1 cellular context compared by ENCODE assay signal in the genomic region with DNA sequence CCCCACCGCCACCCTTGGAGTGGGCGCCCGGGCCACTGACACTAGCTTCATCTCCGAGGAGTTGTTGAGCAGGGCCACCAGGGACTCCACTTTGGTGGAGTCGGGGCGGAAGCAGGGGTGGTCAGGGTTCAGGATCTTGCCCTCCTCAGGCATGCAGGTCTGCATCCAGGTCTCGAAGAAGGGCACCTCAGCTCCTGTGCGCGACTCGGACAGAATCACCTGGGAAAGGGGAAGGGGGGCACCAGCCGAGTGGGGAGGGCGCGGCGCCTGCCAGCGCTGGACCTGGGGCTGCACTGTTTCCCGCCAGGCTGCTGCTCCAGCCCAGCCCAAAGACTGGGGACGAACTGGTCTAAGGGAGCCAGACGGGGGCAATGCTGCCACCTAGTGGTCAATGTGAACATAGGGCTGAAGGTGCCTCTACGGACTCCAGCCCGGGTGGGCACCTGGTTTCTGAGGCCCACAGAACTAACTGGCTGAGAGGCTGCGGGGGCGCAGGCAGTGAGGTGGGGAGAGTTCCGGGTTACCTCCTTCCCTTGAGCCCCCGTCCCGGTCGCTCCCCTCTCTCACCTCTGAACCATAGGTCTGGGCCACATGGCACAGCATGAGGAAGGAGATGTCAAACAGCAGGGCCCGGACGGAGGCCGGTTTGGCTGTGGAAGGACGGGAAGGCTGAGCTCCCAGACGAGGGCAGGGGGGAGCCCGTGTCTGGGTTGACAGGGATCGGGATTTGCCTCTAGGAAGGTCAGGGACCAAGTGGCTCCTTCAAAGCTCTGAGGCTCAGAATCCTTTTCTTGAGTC.
A peak's percentile ranks its signal among the peaks of the same experiment; 100 is the strongest.
TF ChIP-seq lines count a peak whose summit lies in the region.

No MANE protein-coding gene starts in this region.

TF ChIP-seq in endothelial cell of umbilical vein, 7 proteins besides CTCF, POLR2A, EP300 and RAD21:
- TF ChIP-seq, protein P1, sequence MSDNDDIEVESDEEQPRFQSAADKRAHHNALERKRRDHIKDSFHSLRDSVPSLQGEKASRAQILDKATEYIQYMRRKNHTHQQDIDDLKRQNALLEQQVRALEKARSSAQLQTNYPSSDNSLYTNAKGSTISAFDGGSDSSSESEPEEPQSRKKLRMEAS (IDR thresholded peaks at IDR 0.05; ENCODE audit: insufficient read depth, insufficient read length), result no peak
- peak; percentile 24 for TF ChIP-seq POLR2AphosphoS5 (IDR thresholded peaks at IDR 0.05; ENCODE audit: insufficient read depth, low read depth, low read length)
